9 cellular contexts compared by ENCODE assay signal in the genomic region with DNA sequence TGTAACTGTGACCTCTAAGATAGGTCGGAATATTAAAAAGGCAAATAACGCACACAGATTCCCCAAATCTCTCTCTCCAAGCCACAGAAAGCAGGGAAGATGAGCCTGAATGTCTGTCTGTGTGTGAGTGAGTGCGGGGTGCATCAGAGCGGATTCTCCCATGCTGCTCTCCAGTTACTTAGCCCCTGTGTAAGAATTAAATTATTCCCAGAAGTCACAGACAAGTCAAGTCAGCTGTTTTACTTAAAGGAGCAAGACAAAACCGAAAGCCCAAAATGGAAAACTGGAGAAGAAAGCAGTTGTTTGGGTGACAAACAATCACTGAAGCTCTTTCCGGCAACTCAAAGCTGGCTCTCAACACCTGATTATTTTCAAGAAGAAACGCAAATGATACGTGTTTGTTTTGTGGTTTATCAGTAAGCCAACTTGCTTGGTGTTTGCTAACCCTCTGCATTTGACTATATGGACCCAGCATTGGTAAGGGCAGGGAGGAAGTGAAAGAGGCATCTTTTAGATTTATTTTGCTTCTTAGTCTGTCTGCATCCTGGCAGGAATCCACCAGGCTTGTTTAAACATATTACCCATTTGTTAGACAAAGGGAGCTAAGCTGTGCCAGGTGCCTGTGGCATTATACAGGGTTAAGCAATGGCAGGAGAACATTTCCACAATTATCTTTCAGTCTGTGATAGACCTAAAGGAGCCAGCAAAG.
A peak's percentile ranks its signal among the peaks of the same experiment; 100 is the strongest.
DNase-seq lines count a peak whose midpoint lies in the region; ATAC-seq and TF ChIP-seq lines count a peak whose summit lies in the region.
"Had no signal": no experiment of that assay in that cellular context is flagged by ENCODE, and none has a peak within 500 bp of the region (broad histone marks: within the 10 kb centered on the region; RNA-seq: fewer than 3 reads in every experiment).

No MANE protein-coding gene starts in this region.

- H3K4me3 ChIP-seq in right atrium auricular region (no peak overlapping the region), left ventricle myocardium inferior (no peak overlapping the region), RWPE2 (ENCODE audit: severe bottlenecking) (no peak overlapping the region), tibial nerve (no peak overlapping the region)
- H3K4me3 ChIP-seq: BLaER1 had no signal

- H3K9me3 ChIP-seq in right atrium auricular region (no peaks in the 10 kb centered on the region), left ventricle myocardium inferior (replicated peaks) (no peaks in the 10 kb centered on the region), RWPE2 (ENCODE audit: severe bottlenecking) (no peaks in the 10 kb centered on the region), tibial nerve (no peaks in the 10 kb centered on the region)
- H3K9me3 ChIP-seq: BLaER1 had no signal

- peak; percentile 92 for ATAC-seq in RWPE2 (ENCODE audit: low read depth)

- no peaks in the 10 kb centered on the region for H3K36me3 ChIP-seq in right atrium auricular region
- H3K36me3 ChIP-seq in left ventricle myocardium inferior, result no peaks in the 10 kb centered on the region
- H3K36me3 ChIP-seq in RWPE2 (ENCODE audit: low read depth), result 0 out of 2 replicates have a peak, but pooled peaks cover 3% of the 10 kb centered on the region
- no peaks in the 10 kb centered on the region for H3K36me3 ChIP-seq in tibial nerve
- H3K36me3 ChIP-seq: BLaER1 had no signal

- no peak for TF ChIP-seq POLR2A in tibial nerve (IDR thresholded peaks at IDR 0.05)

- no peaks in the 10 kb centered on the region for H3K27me3 ChIP-seq in right atrium auricular region
- no peaks in the 10 kb centered on the region for H3K27me3 ChIP-seq in left ventricle myocardium inferior (ENCODE audit: low read depth)
- H3K27me3 ChIP-seq in RWPE2 (ENCODE audit: insufficient read depth, poor library complexity, severe bottlenecking), result no peaks in the 10 kb centered on the region
- no peaks in the 10 kb centered on the region for H3K27me3 ChIP-seq in tibial nerve
- H3K27me3 ChIP-seq: BLaER1 had no signal

- no peak for DNase-seq in right atrium auricular region (ENCODE audit: low spot score)
- DNase-seq in left ventricle myocardium inferior, result no peak
- DNase-seq in LHCN-M2 (ENCODE audit: low read depth), result peak; percentile 55
- peak; percentile 83 for DNase-seq in RWPE2 (ENCODE audit: low spot score)
- peak; percentile 63 for DNase-seq in mucosa of gallbladder (ENCODE audit: low spot score)
- no peak for DNase-seq in tibial nerve (ENCODE audit: low spot score in 2 of 2)
- DNase-seq in T1000 (lab: John Stamatoyannopoulos, UW), result no peak
- DNase-seq in stimulated activated CD4-positive, alpha-beta T cell treated with anti-CD3 and anti-CD28 coated beads, Interleukin-12 subunit alpha, Interleukin-12 subunit beta, amount 100 ng/mL, for 4 hours, result no peak

- whole genome bisulfite sequencing in tibial nerve, 2 donors, result 54 to 69% methylated on average over 8 of the region's 8 CpGs

- TF ChIP-seq CTCF in right atrium auricular region (IDR thresholded peaks at IDR 0.05) (no peak), left ventricle myocardium inferior (IDR thresholded peaks at IDR 0.05; ENCODE audit: borderline replicate concordance) (no peak), RWPE2 (IDR thresholded peaks at IDR 0.05; ENCODE audit: poor library complexity, severe bottlenecking) (no peak), tibial nerve (IDR thresholded peaks at IDR 0.05) (no peak)

- peaks cover 0 to 22% of the 10 kb centered on the region in 2 donors for H3K4me1 ChIP-seq in right atrium auricular region
- peaks cover 20% of the 10 kb centered on the region for H3K4me1 ChIP-seq in left ventricle myocardium inferior
- H3K4me1 ChIP-seq in RWPE2 (ENCODE audit: insufficient read depth, poor library complexity, severe bottlenecking), result peaks cover 21% of the 10 kb centered on the region
- peaks cover 0 to 14% (median 4%) of the 10 kb centered on the region in 4 donors for H3K4me1 ChIP-seq in tibial nerve
- H3K4me1 ChIP-seq: BLaER1 had no signal

- no peak for TF ChIP-seq EP300 in tibial nerve (IDR thresholded peaks at IDR 0.05)

- H3K27ac ChIP-seq in right atrium auricular region (peak overlapping the region; percentile 16 to 68), left ventricle myocardium inferior (replicated peaks) (no peak overlapping the region), RWPE2 (ENCODE audit: poor library complexity, severe bottlenecking) (peak overlapping the region; percentile 92), tibial nerve (no peak overlapping the region)
- H3K27ac ChIP-seq: BLaER1 had no signal

- intact Hi-C loops in left ventricle myocardium inferior (cut with micrococcal nuclease), result no loop called here

Comparison
In these comparisons a context has a peak if more than half of its experiments do, and no peak if none do; other contexts are left out.
1. H3K27ac ChIP-seq: peak in right atrium auricular region (2 of 2) and RWPE2 (single experiment); none in left ventricle myocardium inferior (single experiment) and tibial nerve (0 of 4).
2. DNase-seq: peak in LHCN-M2 (single experiment), RWPE2 (single experiment) and mucosa of gallbladder (single experiment); none in right atrium auricular region (single experiment), left ventricle myocardium inferior (single experiment), tibial nerve (0 of 2), T1000 (single experiment) and stimulated activated CD4-positive, alpha-beta T cell treated with anti-CD3 and anti-CD28 coated beads, Interleukin-12 subunit alpha, Interleukin-12 subunit beta, amount 100 ng/mL, for 4 hours (single experiment).